ENCODE assay signal across 8 cellular contexts in genomic region chr17:66200685-66201092, GRCh38. TPM values are rescaled to one million over a fixed set of nuclear protein-coding genes. Genes with fewer than 3 reads are reported as not detected.
DNase-seq lines count a peak whose midpoint lies in the region; ATAC-seq and TF ChIP-seq lines count a peak whose summit lies in the region.

No MANE protein-coding gene starts in this region.

- 10 to 17% (median 13%) methylated on average over 3 of the region's 3 CpGs for WGBS in psoas muscle, 3 donors

- peaks cover 2% of the 10 kb centered on the region for H3K27me3 Mint-ChIP-seq in activated CD8-positive, alpha-beta T cell treated with anti-CD3 and anti-CD28 coated beads, Interleukin-2, amount 10 ng/mL, durations not matched to agents 7 days and 5 days (ENCODE audit: low read depth)

- H3K27ac Mint-ChIP-seq in activated CD8-positive, alpha-beta T cell treated with anti-CD3 and anti-CD28 coated beads, Interleukin-2, amount 10 ng/mL, durations not matched to agents 7 days and 5 days = no peak overlapping the region

- no peaks in the 10 kb centered on the region for H3K36me3 ChIP-seq in psoas muscle (ENCODE audit: insufficient read depth in 1 of 2, low read depth in 1 of 2)

- H3K9me3 Mint-ChIP-seq in activated CD8-positive, alpha-beta T cell treated with anti-CD3 and anti-CD28 coated beads, Interleukin-2, amount 10 ng/mL, durations not matched to agents 7 days and 5 days (ENCODE audit: insufficient read depth) = no peaks in the 10 kb centered on the region

- H3K4me1 Mint-ChIP-seq in activated CD8-positive, alpha-beta T cell treated with anti-CD3 and anti-CD28 coated beads, Interleukin-2, amount 10 ng/mL, durations not matched to agents 7 days and 5 days (ENCODE audit: low read depth) = peaks cover 18% of the 10 kb centered on the region

- TF ChIP-seq CTCF in GM12875 (IDR thresholded peaks at IDR 0.05; ENCODE audit: borderline replicate concordance, insufficient read depth, low read depth, low read length) (peak; percentile 42; the same call in 1 of the 2 replicates), fibroblast of villous mesenchyme (IDR thresholded peaks at IDR 0.05; ENCODE audit: insufficient read depth, low read depth, low read length) (peak; percentile 81), psoas muscle (IDR thresholded peaks at IDR 0.05) (peak; percentile 30)

- no peaks in the 10 kb centered on the region for H3K27me3 ChIP-seq in psoas muscle (ENCODE audit: insufficient read depth in 3 of 3, low read length in 2 of 3)

- H3K36me3 Mint-ChIP-seq in activated CD8-positive, alpha-beta T cell treated with anti-CD3 and anti-CD28 coated beads, Interleukin-2, amount 10 ng/mL, durations not matched to agents 7 days and 5 days (ENCODE audit: low read depth) = no peaks in the 10 kb centered on the region

- no peak for ATAC-seq in activated CD8-positive, alpha-beta T cell treated with anti-CD3 and anti-CD28 coated beads, Interleukin-2, amount 10 ng/mL, durations not matched to agents 7 days and 5 days
- ATAC-seq in psoas muscle (no peak), HG03342 (IDR thresholded peaks at IDR 0.05; ENCODE audit: unreplicated experiment) (no peak), GM19324 (IDR thresholded peaks at IDR 0.05; ENCODE audit: low FRiP score, unreplicated experiment) (no peak)

- H3K4me1 ChIP-seq in psoas muscle = no peaks in the 10 kb centered on the region

- no peak overlapping the region for H3K27ac ChIP-seq in psoas muscle

- DNase-seq in AG08395 (ENCODE audit: low spot score) (peak; percentile 58), NCI-H510A treated with DMSO at 0.1 percent for 48 hours (lab: John Stamatoyannopoulos, UW) (peak; percentile 39), fibroblast of villous mesenchyme (ENCODE audit: low read depth) (peak; percentile 80), psoas muscle (no peak)
- DNase-seq in activated CD8-positive, alpha-beta T cell treated with anti-CD3 and anti-CD28 coated beads, Interleukin-2, amount 10 ng/mL, durations not matched to agents 7 days and 5 days = peak; percentile 56

- no peaks in the 10 kb centered on the region for H3K9me3 ChIP-seq in psoas muscle

- intact Hi-C loops in psoas muscle (cut with DNase I) = no loop called here

- CTCF ChIA-PET in activated CD8-positive, alpha-beta T cell treated with anti-CD3 and anti-CD28 coated beads, Interleukin-2, amount 10 ng/mL, durations not matched to agents 7 days and 5 days (lab: Charles Lee) = interaction anchor here (0.6 to 2.2 kb wide), 13 partner anchors 9 to 1180 kb away, joined by 3 to 8 read pairs (median 4); partner anchors contain the start of gene CEP112

- POLR2A ChIA-PET in activated CD8-positive, alpha-beta T cell treated with anti-CD3 and anti-CD28 coated beads, Interleukin-2, amount 10 ng/mL, durations not matched to agents 7 days and 5 days (lab: Charles Lee) = no interaction called here

- H3K4me3 ChIP-seq in GM12875 (ENCODE audit: low read depth, low read length) (no peak overlapping the region), fibroblast of villous mesenchyme (ENCODE audit: low read depth, low read length) (no peak overlapping the region), psoas muscle (no peak overlapping the region)

- H3K4me3 Mint-ChIP-seq in activated CD8-positive, alpha-beta T cell treated with anti-CD3 and anti-CD28 coated beads, Interleukin-2, amount 10 ng/mL, durations not matched to agents 7 days and 5 days = no peak overlapping the region

RNA-seq across cellular contexts. Expression of gene CEP112, which starts 8.8 kb away (rescaled TPM):
- total RNA-seq in activated CD8-positive, alpha-beta T cell treated with anti-CD3 and anti-CD28 coated beads, Interleukin-2, amount 10 ng/mL, durations not matched to agents 7 days and 5 days = 1 to 10 TPM; 2.3 to 2.7 TPM
- 8.1 and 10.8 TPM in 2 replicates for total RNA-seq in fibroblast of villous mesenchyme
- total RNA-seq in psoas muscle = 10 to 100 TPM in 3 of 4 donors, 1 to 10 TPM in 1; 9.7 to 19.4 (median 14.4) TPM
- 1 to 10 TPM; 4.5 to 7.9 (median 5.4) TPM for polyA plus RNA-seq in psoas muscle

RNA-seq across cellular contexts. Expression of gene APOH, which starts 28.5 kb away (rescaled TPM):
- not detected for total RNA-seq in activated CD8-positive, alpha-beta T cell treated with anti-CD3 and anti-CD28 coated beads, Interleukin-2, amount 10 ng/mL, durations not matched to agents 7 days and 5 days
- total RNA-seq in fibroblast of villous mesenchyme = not detected in 2 replicates
- total RNA-seq in psoas muscle = 1 to 10 TPM in 1 of 4 donors, not detected in 3; 1.3 TPM
- polyA plus RNA-seq in psoas muscle = not detected

Comparison
In these comparisons a context has a peak if more than half of its experiments do, and no peak if none do; other contexts are left out.
1. DNase-seq: peak in AG08395 (single experiment), NCI-H510A treated with DMSO at 0.1 percent for 48 hours (single experiment), activated CD8-positive, alpha-beta T cell treated with anti-CD3 and anti-CD28 coated beads, Interleukin-2, amount 10 ng/mL, durations not matched to agents 7 days and 5 days (single experiment) and fibroblast of villous mesenchyme (single experiment); none in psoas muscle (0 of 2).
2. CTCF ChIP-seq: peak in every context shown above with its lines; median percentile 81 in fibroblast of villous mesenchyme; 42 in GM12875; 30 in psoas muscle.